In the genomic region with DNA sequence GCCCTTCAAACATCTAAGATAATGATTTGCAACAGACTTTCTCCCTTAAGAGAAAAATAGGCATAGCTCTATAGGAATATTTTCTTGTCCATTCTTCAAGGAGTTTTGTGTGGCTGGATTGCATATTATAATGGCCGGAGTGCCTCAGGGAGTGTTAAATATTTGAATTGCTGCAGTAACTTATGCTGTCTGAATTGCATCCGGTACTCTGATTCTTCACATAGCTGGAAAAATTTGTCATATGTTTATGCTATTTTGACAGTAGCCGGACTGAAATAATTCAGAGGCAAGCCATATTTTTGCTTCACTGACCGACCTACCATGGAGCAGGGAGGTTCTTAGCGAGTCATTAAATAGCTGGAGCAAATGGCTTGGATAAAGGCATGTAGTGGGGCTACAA, we compare ENCODE assay signal across 21 cellular contexts.
A peak's percentile ranks its signal among the peaks of the same experiment; 100 is the strongest.
DNase-seq lines count a peak whose midpoint lies in the region; TF ChIP-seq lines count a peak whose summit lies in the region.
"Had no signal": no experiment of that assay in that cellular context is flagged by ENCODE, and none has a peak within 500 bp of the region (broad histone marks: within the 10 kb centered on the region; RNA-seq: fewer than 3 reads in every experiment).

No MANE protein-coding gene starts in this region.

- H3K9ac ChIP-seq in mesenchymal stem cell (ENCODE audit: low read length) = no peak overlapping the region
- H3K9ac ChIP-seq: SK-N-SH had no signal

- no peaks in the 10 kb centered on the region for H3K36me3 ChIP-seq in mesenchymal stem cell (ENCODE audit: control insufficient read depth in 1 of 2, insufficient read depth in 2 of 2, low read depth in 1 of 2, low read length in 2 of 2)

- no peak for TF ChIP-seq CTCF in choroid plexus epithelial cell (conservative IDR thresholded peaks at IDR 0.05; ENCODE audit: low read depth, low read length)

- no peak overlapping the region for H4K8ac ChIP-seq in mesenchymal stem cell (ENCODE audit: low read length)

- DNase-seq in EH (ENCODE audit: low read depth) (peak; percentile 57), NCI-H69 (lab: John Stamatoyannopoulos, UW) (peak; percentile 54), choroid plexus epithelial cell (ENCODE audit: low read depth) (peak; percentile 13), mesenchymal stem cell (peak; percentile 56), NCI-H2171 (lab: John Stamatoyannopoulos, UW) (no peak), NCI-H1930 (lab: John Stamatoyannopoulos, UW) (no peak), C1 segment of cervical spinal cord (lab: John Stamatoyannopoulos, UW) (no peak)
- DNase-seq in activated effector memory CD4-positive, alpha-beta T cell treated with Interleukin-2 at 50 U/mL for 16 hours = no peak
- DNase-seq: COR-L47, DMS 273 treated with DMSO at 0.1 percent for 48 hours, DMS79 treated with DMSO at 0.1 percent for 48 hours, H9, KG1, NCI-H1092 treated with DMSO at 0.1 percent for 48 hours, NCI-H1436 treated with DMSO at 0.1 percent for 48 hours, NCI-H2029, NCI-H446, SIG-M5, SK-N-SH had no signal

- H4K91ac ChIP-seq in mesenchymal stem cell (ENCODE audit: low read length) = no peak overlapping the region

- no peak overlapping the region for H2BK5ac ChIP-seq in mesenchymal stem cell (ENCODE audit: low read depth, low read length, poor library complexity, severe bottlenecking)

- no peak overlapping the region for H2BK12ac ChIP-seq in mesenchymal stem cell (ENCODE audit: low read length in 2 of 2)

- no peak overlapping the region for H3K23ac ChIP-seq in mesenchymal stem cell (ENCODE audit: low read length in 2 of 2)

- H3K27ac ChIP-seq in mesenchymal stem cell (ENCODE audit: low read length, poor library complexity, severe bottlenecking) = no peak overlapping the region
- H3K27ac ChIP-seq: HL-60, RWPE1 had no signal

- no peak overlapping the region for H3K14ac ChIP-seq in mesenchymal stem cell (ENCODE audit: low read length in 2 of 2)

- no peak overlapping the region for H3K4ac ChIP-seq in mesenchymal stem cell (ENCODE audit: low read depth in 1 of 2, low read length in 2 of 2)

- no peak overlapping the region for H2AFZ ChIP-seq in mesenchymal stem cell (ENCODE audit: low read depth, low read length)

- no peak overlapping the region for H2BK120ac ChIP-seq in mesenchymal stem cell (ENCODE audit: low read depth, low read length)

- no peak overlapping the region for H2AK5ac ChIP-seq in mesenchymal stem cell (ENCODE audit: low read length, severe bottlenecking)

- no peak overlapping the region for H3K4me3 ChIP-seq in choroid plexus epithelial cell (ENCODE audit: low read depth, low read length)
- no peak overlapping the region for H3K4me3 ChIP-seq in mesenchymal stem cell (ENCODE audit: insufficient read depth in 1 of 2, low read depth in 1 of 2, low read length in 2 of 2)

- no peaks in the 10 kb centered on the region for H3K4me1 ChIP-seq in mesenchymal stem cell (ENCODE audit: control insufficient read depth, insufficient read depth, low read depth, low read length)

- 63% methylated on average over 5 of the region's 5 CpGs for WGBS in mesenchymal stem cell

- H3K79me1 ChIP-seq in mesenchymal stem cell (replicated peaks; ENCODE audit: low read length, poor library complexity, severe bottlenecking) = no peaks in the 10 kb centered on the region

- H3K18ac ChIP-seq in mesenchymal stem cell (ENCODE audit: low read depth in 1 of 2, low read length in 2 of 2) = no peak overlapping the region

- H2BK15ac ChIP-seq in mesenchymal stem cell (ENCODE audit: low read depth, poor library complexity, severe bottlenecking) = no peak overlapping the region

- no peaks in the 10 kb centered on the region for H3K27me3 ChIP-seq in mesenchymal stem cell (ENCODE audit: control insufficient read depth in 1 of 2, insufficient read depth in 1 of 2, low read length in 2 of 2)

- peaks cover 15% of the 10 kb centered on the region for H3K9me3 ChIP-seq in mesenchymal stem cell (ENCODE audit: control insufficient read depth, low read length)
- H3K9me3 ChIP-seq: SK-N-SH had no signal

- no peak overlapping the region for H3K4me2 ChIP-seq in mesenchymal stem cell (ENCODE audit: low read length, poor library complexity, severe bottlenecking)
- H3K4me2 ChIP-seq: SK-N-SH had no signal

Comparison
In these comparisons a context has a peak if more than half of its experiments do, and no peak if none do; other contexts are left out.
1. DNase-seq: peak in EH (single experiment), NCI-H69 (single experiment), choroid plexus epithelial cell (single experiment) and mesenchymal stem cell (single experiment); none in NCI-H2171 (single experiment), NCI-H1930 (0 of 2), C1 segment of cervical spinal cord (0 of 14) and activated effector memory CD4-positive, alpha-beta T cell treated with Interleukin-2 at 50 U/mL for 16 hours (single experiment).